Comparison of ENCODE assay signal across 2 cellular contexts in the genomic region with DNA sequence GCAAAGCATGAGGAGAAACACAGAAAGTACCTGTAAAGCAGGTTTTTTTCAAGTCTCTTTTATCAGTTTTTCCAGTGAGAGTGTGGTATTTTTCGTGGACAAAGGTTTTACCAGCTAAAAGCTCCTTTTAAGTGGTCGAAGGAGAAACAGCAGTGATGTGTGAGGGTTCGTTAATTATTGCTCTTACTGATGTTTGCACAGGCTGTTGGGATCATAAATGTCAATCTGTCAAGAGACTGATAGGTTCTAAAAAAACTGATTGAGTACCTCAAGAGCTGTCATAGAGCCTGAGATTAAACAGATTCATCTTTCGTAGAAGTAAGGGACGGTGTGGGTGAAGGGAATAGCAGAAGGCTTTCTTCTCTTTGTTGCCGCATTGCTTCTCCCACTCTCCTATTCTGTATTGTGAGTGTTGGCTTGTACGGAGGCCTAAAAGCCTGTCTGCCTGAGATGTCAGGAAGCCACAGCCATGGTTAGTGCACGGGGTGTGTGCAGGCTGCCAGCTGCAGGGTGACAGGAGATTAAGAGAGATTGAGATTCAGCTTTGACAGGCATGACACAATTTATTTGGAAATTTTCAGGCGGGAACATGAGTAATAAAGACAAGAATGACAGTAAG.
TF ChIP-seq lines count a peak whose summit lies in the region.

No MANE protein-coding gene starts in this region.

TF ChIP-seq in GM23338, 12 proteins besides CTCF, POLR2A, EP300 and RAD21 (continued from another document):
- TF ChIP-seq, protein P1, sequence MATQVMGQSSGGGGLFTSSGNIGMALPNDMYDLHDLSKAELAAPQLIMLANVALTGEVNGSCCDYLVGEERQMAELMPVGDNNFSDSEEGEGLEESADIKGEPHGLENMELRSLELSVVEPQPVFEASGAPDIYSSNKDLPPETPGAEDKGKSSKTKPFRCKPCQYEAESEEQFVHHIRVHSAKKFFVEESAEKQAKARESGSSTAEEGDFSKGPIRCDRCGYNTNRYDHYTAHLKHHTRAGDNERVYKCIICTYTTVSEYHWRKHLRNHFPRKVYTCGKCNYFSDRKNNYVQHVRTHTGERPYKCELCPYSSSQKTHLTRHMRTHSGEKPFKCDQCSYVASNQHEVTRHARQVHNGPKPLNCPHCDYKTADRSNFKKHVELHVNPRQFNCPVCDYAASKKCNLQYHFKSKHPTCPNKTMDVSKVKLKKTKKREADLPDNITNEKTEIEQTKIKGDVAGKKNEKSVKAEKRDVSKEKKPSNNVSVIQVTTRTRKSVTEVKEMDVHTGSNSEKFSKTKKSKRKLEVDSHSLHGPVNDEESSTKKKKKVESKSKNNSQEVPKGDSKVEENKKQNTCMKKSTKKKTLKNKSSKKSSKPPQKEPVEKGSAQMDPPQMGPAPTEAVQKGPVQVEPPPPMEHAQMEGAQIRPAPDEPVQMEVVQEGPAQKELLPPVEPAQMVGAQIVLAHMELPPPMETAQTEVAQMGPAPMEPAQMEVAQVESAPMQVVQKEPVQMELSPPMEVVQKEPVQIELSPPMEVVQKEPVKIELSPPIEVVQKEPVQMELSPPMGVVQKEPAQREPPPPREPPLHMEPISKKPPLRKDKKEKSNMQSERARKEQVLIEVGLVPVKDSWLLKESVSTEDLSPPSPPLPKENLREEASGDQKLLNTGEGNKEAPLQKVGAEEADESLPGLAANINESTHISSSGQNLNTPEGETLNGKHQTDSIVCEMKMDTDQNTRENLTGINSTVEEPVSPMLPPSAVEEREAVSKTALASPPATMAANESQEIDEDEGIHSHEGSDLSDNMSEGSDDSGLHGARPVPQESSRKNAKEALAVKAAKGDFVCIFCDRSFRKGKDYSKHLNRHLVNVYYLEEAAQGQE (IDR thresholded peaks at IDR 0.05; ENCODE audit: unreplicated experiment): no peak
TF ChIP-seq in GM23338: peak in this region for 0.

TF ChIP-seq in neural cell, 6 proteins besides CTCF, POLR2A, EP300 and RAD21:
- TF ChIP-seq, protein P1 (IDR thresholded peaks at IDR 0.05; ENCODE audit: borderline replicate concordance): peak; percentile 83
- TF ChIP-seq EZH2 (IDR thresholded peaks at IDR 0.05; ENCODE audit: borderline replicate concordance, insufficient read depth, low read length, poor library complexity, severe bottlenecking) (no peak), POLR2AphosphoS5 (IDR thresholded peaks at IDR 0.05) (peak; percentile 71), TAF1 (IDR thresholded peaks at IDR 0.05; ENCODE audit: low read depth) (no peak), SMC3 (conservative IDR thresholded peaks at IDR 0.05; ENCODE audit: poor library complexity) (peak; percentile 50), MXI1 (conservative IDR thresholded peaks at IDR 0.05; ENCODE audit: poor library complexity, severe bottlenecking) (no peak)
